In genomic region chr14:105032421-105033036, GRCh38 we compare ENCODE assay signal across 9 cellular contexts. TPM values are rescaled to one million over a fixed set of nuclear protein-coding genes. Genes with fewer than 3 reads are reported as not detected.
A peak's percentile ranks its signal among the peaks of the same experiment; 100 is the strongest.
DNase-seq lines count a peak whose midpoint lies in the region; ATAC-seq and TF ChIP-seq lines count a peak whose summit lies in the region.
"Not testable (repeated sequence)": the region's sequence is repeated elsewhere in the genome, so short reads cannot be mapped to it uniquely, and the experiment has no call there.
"Had no signal": no experiment of that assay in that cellular context is flagged by ENCODE, and none has a peak within 500 bp of the region (broad histone marks: within the 10 kb centered on the region; RNA-seq: fewer than 3 reads in every experiment).

No MANE protein-coding gene starts in this region.

- H3K4me1 Mint-ChIP-seq in activated naive CD4-positive, alpha-beta T cell treated with anti-CD3 and anti-CD28 coated beads, Interleukin-2, amount 50 U/mL, for 24 hours, result peaks cover 15% of the 10 kb centered on the region
- peaks cover 15% of the 10 kb centered on the region for H3K4me1 Mint-ChIP-seq in mesothelial cell of epicardium

- H3K36me3 Mint-ChIP-seq in activated naive CD4-positive, alpha-beta T cell treated with anti-CD3 and anti-CD28 coated beads, Interleukin-2, amount 50 U/mL, for 24 hours; mesothelial cell of epicardium: not testable (repeated sequence)

- not testable (repeated sequence) for H3K27ac Mint-ChIP-seq in activated naive CD4-positive, alpha-beta T cell treated with anti-CD3 and anti-CD28 coated beads, Interleukin-2, amount 50 U/mL, for 24 hours
- H3K27ac Mint-ChIP-seq in mesothelial cell of epicardium, result peak overlapping the region; percentile 90

- H3K4me3 ChIP-seq in duodenal mucosa (ENCODE audit: low read depth in 1 of 2, low read length in 2 of 2), result peak overlapping the region; percentile 34 to 55
- peak overlapping the region in 8 of 10 donors; percentile 21 to 60 (median 48) for H3K4me3 ChIP-seq in heart right ventricle
- peak overlapping the region; percentile 64 for H3K4me3 ChIP-seq in skeletal muscle satellite cell (ENCODE audit: low read length)

- intact Hi-C loops in heart right ventricle (cut with DNase I), result not testable (repeated sequence)

- not testable (repeated sequence) for TF ChIP-seq CTCF in heart right ventricle (IDR thresholded peaks at IDR 0.05); mesothelial cell of epicardium (IDR thresholded peaks at IDR 0.05; ENCODE audit: unreplicated experiment)

- not testable (repeated sequence) for H3K27me3 ChIP-seq in duodenal mucosa (ENCODE audit: control insufficient read depth in 1 of 2, insufficient read depth in 2 of 2, low read length in 2 of 2); skeletal muscle satellite cell (ENCODE audit: control insufficient read depth, insufficient read depth, low read length)
- peaks cover 0 to 23% (median 5%) of the 10 kb centered on the region in 7 donors for H3K27me3 ChIP-seq in heart right ventricle

- peak overlapping the region; percentile 65; the same call in 1 of the 2 replicates for H3K9ac ChIP-seq in ES-I3 (ENCODE audit: low read depth, low read length)
- H3K9ac ChIP-seq in duodenal mucosa (ENCODE audit: low read depth in 1 of 2, low read length in 2 of 2), result not testable (repeated sequence)
- peak overlapping the region; percentile 58 for H3K9ac ChIP-seq in skeletal muscle satellite cell (ENCODE audit: low read depth, low read length)

- not testable (repeated sequence) for H3K9me3 Mint-ChIP-seq in activated naive CD4-positive, alpha-beta T cell treated with anti-CD3 and anti-CD28 coated beads, Interleukin-2, amount 50 U/mL, for 24 hours; mesothelial cell of epicardium

- not testable (repeated sequence) for H3K27me3 Mint-ChIP-seq in activated naive CD4-positive, alpha-beta T cell treated with anti-CD3 and anti-CD28 coated beads, Interleukin-2, amount 50 U/mL, for 24 hours
- peaks cover 21% of the 10 kb centered on the region for H3K27me3 Mint-ChIP-seq in mesothelial cell of epicardium (ENCODE audit: low read depth)

- not testable (repeated sequence) for H3K4me2 ChIP-seq in skeletal muscle satellite cell (ENCODE audit: low read length)

- not testable (repeated sequence) for H3K4me1 ChIP-seq in ES-I3 (ENCODE audit: insufficient read depth, low read length); duodenal mucosa (ENCODE audit: control insufficient read depth in 1 of 2, insufficient read depth in 2 of 2, low read length in 2 of 2); heart right ventricle
- peaks cover 18% of the 10 kb centered on the region for H3K4me1 ChIP-seq in skeletal muscle satellite cell (ENCODE audit: control insufficient read depth, insufficient read depth, low read length)

- ATAC-seq in heart right ventricle, result not testable (repeated sequence)

- WGBS in heart right ventricle, 2 donors, result 91 to 94% methylated on average over 8 of the region's 8 CpGs

- DNase-seq in RPMI7951 (ENCODE audit: low read depth), result peak; percentile 87
- DNase-seq in heart right ventricle; mesothelial cell of epicardium (ENCODE audit: low spot score in 2 of 2, unreplicated experiment in 2 of 2): not testable (repeated sequence)

- H3K9me3 ChIP-seq in ES-I3 (ENCODE audit: control insufficient read depth, insufficient read depth, low read length); duodenal mucosa (ENCODE audit: control insufficient read depth in 1 of 2, low read length in 2 of 2); heart right ventricle; skeletal muscle satellite cell (replicated peaks; ENCODE audit: low read length): not testable (repeated sequence)

- not testable (repeated sequence) for H3K27ac ChIP-seq in duodenal mucosa (ENCODE audit: low read depth, low read length); heart right ventricle

- H3K36me3 ChIP-seq in ES-I3 (ENCODE audit: insufficient read depth, low read length); duodenal mucosa (ENCODE audit: control insufficient read depth in 1 of 2, insufficient read depth in 2 of 2, low read length in 2 of 2); heart right ventricle; skeletal muscle satellite cell (ENCODE audit: insufficient read depth, low read length): not testable (repeated sequence)

- peak overlapping the region; percentile 90 for H3K4me3 Mint-ChIP-seq in activated naive CD4-positive, alpha-beta T cell treated with anti-CD3 and anti-CD28 coated beads, Interleukin-2, amount 50 U/mL, for 24 hours
- H3K4me3 Mint-ChIP-seq in mesothelial cell of epicardium, result peak overlapping the region; percentile 79

RNA-seq across cellular contexts. Expression of gene CDCA4, which starts 11.6 kb away (rescaled TPM):
- 39.0 and 42.3 TPM in 2 replicates for total RNA-seq in RPMI7951 (2014; rRNA removed; shearing (Covaris generic))
- total RNA-seq in heart right ventricle (1 to 10 TPM; 1.5 to 6.4 (median 2.0) TPM), mesothelial cell of epicardium (31.5 to 33.9 TPM (median 32.3 TPM) in 3 replicates)
- 1 to 10 TPM; 2.7 to 3.2 TPM for polyA plus RNA-seq in heart right ventricle
- 31.5 and 33.2 TPM in 2 replicates for total RNA-seq in skeletal muscle satellite cell (2012; rRNA removed)

RNA-seq across cellular contexts. Expression of gene GPR132, which starts 32.7 kb away (rescaled TPM):
- under 0.01 TPM in 1 of 2 replicates, not detected in the other for total RNA-seq in RPMI7951 (2014; rRNA removed; shearing (Covaris generic))
- total RNA-seq in heart right ventricle (1 to 10 TPM in 2 of 10 donors, under 1 TPM in 8; 0.19 to 4.1 (median 0.82) TPM), mesothelial cell of epicardium (1.0 to 1.6 TPM (median 1.1 TPM) in 3 replicates)
- under 1 TPM; 0.35 to 0.88 TPM for polyA plus RNA-seq in heart right ventricle
- under 0.01 TPM in 1 of 2 replicates, not detected in the other for total RNA-seq in skeletal muscle satellite cell (2012; rRNA removed)
- total RNA-seq: HepG2, SK-MEL-5 had no signal
- polyA plus RNA-seq: HepG2 had no signal

RNA-seq across cellular contexts. Expression of gene CLBA1, which starts 46.9 kb away (rescaled TPM):
- total RNA-seq in RPMI7951 (2014; rRNA removed; shearing (Covaris generic)), result 3.9 and 8.2 TPM in 2 replicates
- total RNA-seq in heart right ventricle (1 to 10 TPM; 1.2 to 3.1 (median 2.4) TPM), mesothelial cell of epicardium (9.0 to 10.3 TPM (median 10.2 TPM) in 3 replicates)
- polyA plus RNA-seq in heart right ventricle, result 1 to 10 TPM; 2.9 to 3.5 TPM
- total RNA-seq in skeletal muscle satellite cell (2012; rRNA removed), result 9.2 and 10.4 TPM in 2 replicates

RNA-seq across cellular contexts. Expression of gene AHNAK2, which starts 54.4 kb away (rescaled TPM):
- 3.6 and 3.7 TPM in 2 replicates for total RNA-seq in RPMI7951 (2014; rRNA removed; shearing (Covaris generic))
- total RNA-seq in heart right ventricle, result 10 to 100 TPM in 1 of 10 donors, 1 to 10 TPM in 9; 1.1 to 29.5 (median 2.6) TPM
- polyA plus RNA-seq in heart right ventricle, result 1 to 10 TPM; 3.5 to 4.0 TPM
- total RNA-seq in mesothelial cell of epicardium, result 2.4 to 2.8 TPM (median 2.6 TPM) in 3 replicates
- total RNA-seq in skeletal muscle satellite cell (2012; rRNA removed), result 109 and 127 TPM in 2 replicates
